Comparison of ENCODE assay signal across 1 cellular context in genomic region chr16:28883221-28883996, GRCh38.
TF ChIP-seq lines count a peak whose summit lies in the region.

No MANE protein-coding gene starts in this region.

TF ChIP-seq in IMR-90, 13 proteins besides CTCF, POLR2A, EP300 and RAD21:
- TF ChIP-seq CHD1 (IDR thresholded peaks at IDR 0.05; ENCODE audit: low read depth, low read length) (no peak), BHLHE40 (IDR thresholded peaks at IDR 0.05; ENCODE audit: low read depth, low read length) (no peak), ELK1 (IDR thresholded peaks at IDR 0.05; ENCODE audit: borderline replicate concordance, low read depth, low read length) (no peak), USF2 (IDR thresholded peaks at IDR 0.05; ENCODE audit: low read depth, low read length) (no peak), MAFK (IDR thresholded peaks at IDR 0.05; ENCODE audit: low read depth, low read length) (no peak), NFE2L2 (IDR thresholded peaks at IDR 0.05; ENCODE audit: low read depth, low read length) (no peak), CEBPB (IDR thresholded peaks at IDR 0.05; ENCODE audit: low read depth, low read length) (no peak), FOS (IDR thresholded peaks at IDR 0.05; ENCODE audit: low read depth, low read length) (no peak), RCOR1 (IDR thresholded peaks at IDR 0.05; ENCODE audit: insufficient replicate concordance, low read length) (no peak), MXI1 (IDR thresholded peaks at IDR 0.05; ENCODE audit: borderline replicate concordance, low read depth, low read length) (no peak), SMC3 (IDR thresholded peaks at IDR 0.05; ENCODE audit: low read depth, low read length) (no peak), MAZ (IDR thresholded peaks at IDR 0.05; ENCODE audit: borderline replicate concordance, low read depth, low read length) (no peak), RFX5 (IDR thresholded peaks at IDR 0.05; ENCODE audit: low read depth, low read length) (no peak)
